In the genomic region with DNA sequence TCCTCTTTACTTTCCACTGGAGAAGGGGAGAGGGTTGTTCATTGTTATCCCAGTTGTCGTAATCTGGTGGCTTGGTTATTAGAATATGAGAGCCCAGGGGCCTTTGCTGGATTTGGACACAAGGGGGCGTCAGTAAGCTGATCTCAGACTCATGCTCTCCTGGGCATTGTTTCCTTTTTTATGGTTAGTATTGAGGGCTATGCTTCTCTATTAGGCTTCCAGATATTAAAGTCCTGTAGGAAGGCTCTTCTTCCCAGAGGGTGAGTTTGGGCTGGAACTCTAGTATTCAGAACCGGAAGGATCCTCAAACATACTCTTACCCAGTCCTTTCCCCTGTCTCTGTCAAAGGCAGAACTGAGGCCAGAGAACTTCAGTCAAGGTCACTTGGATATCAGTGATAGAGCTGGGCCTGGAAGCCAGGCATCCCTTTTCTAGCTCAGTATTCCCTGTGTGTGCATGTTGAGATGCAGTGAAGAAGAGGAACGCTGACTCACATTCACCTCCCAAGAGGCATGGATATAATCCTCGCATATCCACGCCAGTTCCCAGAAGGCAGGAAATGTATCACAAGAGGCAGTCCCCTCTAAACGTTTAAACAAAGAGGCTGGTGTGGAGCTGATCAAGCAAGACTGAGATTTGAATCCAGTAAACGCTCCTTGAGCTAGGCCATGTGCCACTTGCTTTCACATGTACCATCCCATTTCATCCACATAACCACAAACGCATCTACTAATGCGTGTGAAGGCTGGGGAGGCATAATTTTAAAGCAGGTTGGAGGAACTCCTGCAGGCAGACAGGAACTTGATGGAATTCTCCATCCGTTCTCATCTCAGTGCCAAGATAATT, we compare ENCODE assay signal across 8 cellular contexts. TPM values are rescaled to one million over a fixed set of nuclear protein-coding genes. Genes with fewer than 3 reads are reported as not detected.
DNase-seq lines count a peak whose midpoint lies in the region; ATAC-seq and TF ChIP-seq lines count a peak whose summit lies in the region.

No MANE protein-coding gene starts in this region.

- no peaks in the 10 kb centered on the region for H3K9me2 ChIP-seq in Loucy (replicated peaks; ENCODE audit: low read depth, low read length)

- intact Hi-C loops in adrenal gland (cut with DNase I) (loop anchor here in 1 of 2 donors (5.0 kb wide), 1 partner anchor 258 kb away; no protein-coding TSS in a partner anchor), left ventricle myocardium superior (cut with micrococcal nuclease) (loop anchor here (5.0 kb wide), 1 partner anchor 258 kb away; no protein-coding TSS in a partner anchor)

- H3K9ac ChIP-seq in DND-41 (ENCODE audit: low read depth, low read length) = no peak overlapping the region
- no peak overlapping the region for H3K9ac ChIP-seq in Loucy (ENCODE audit: low read depth, low read length, poor library complexity, severe bottlenecking)

- TF ChIP-seq CTCF in DND-41 (IDR thresholded peaks at IDR 0.05; ENCODE audit: borderline replicate concordance, extremely low read depth, low read length, poor library complexity, severe bottlenecking) (peak; percentile 92), Loucy (conservative IDR thresholded peaks at IDR 0.05; ENCODE audit: low read length) (peak; percentile 96), adrenal gland (IDR thresholded peaks at IDR 0.05) (peak; percentile 76 to 88 (median 80))

- H2AFZ ChIP-seq in DND-41 (ENCODE audit: low read depth, low read length) = no peak overlapping the region
- H2AFZ ChIP-seq in Loucy (ENCODE audit: low read length) = no peak overlapping the region

- WGBS in adrenal gland, 4 donors = 53 to 63% (median 56%) methylated on average over 11 of the region's 11 CpGs

- TF ChIP-seq POLR2A in adrenal gland (IDR thresholded peaks at IDR 0.05) = no peak

- DNase-seq in DND-41 (peak; percentile 60), adrenal gland (peak; percentile 60 to 92 (median 75)), left ventricle myocardium superior (peak; percentile 71), renal cortical epithelial cell (ENCODE audit: low read depth) (peak; percentile 50)

- H3K27ac ChIP-seq in DND-41 (ENCODE audit: low read length) = no peak overlapping the region
- peak overlapping the region in 2 of 5 donors; percentile 29 to 46 for H3K27ac ChIP-seq in adrenal gland

- ATAC-seq in DND-41 (ENCODE audit: insufficient read depth, low read depth) (peak; percentile 78), SK-N-SH treated with all-trans-retinoic acid at 6 μM for 48 hours (peak; percentile 91), left ventricle myocardium superior (peak; percentile 57), HG03280 (IDR thresholded peaks at IDR 0.05; ENCODE audit: unreplicated experiment) (no peak), GM21515 (IDR thresholded peaks at IDR 0.05; ENCODE audit: unreplicated experiment) (no peak)

- no peaks in the 10 kb centered on the region for H3K9me3 ChIP-seq in DND-41 (ENCODE audit: insufficient read depth, low read length, severe bottlenecking)
- H3K9me3 ChIP-seq in Loucy (ENCODE audit: insufficient read depth, low read depth, low read length) = no peaks in the 10 kb centered on the region
- H3K9me3 ChIP-seq in adrenal gland (replicated peaks in 1 of 3) = no peaks in the 10 kb centered on the region

- H3F3A ChIP-seq in Loucy (ENCODE audit: low read depth) = no peaks in the 10 kb centered on the region

- H3K4me1 ChIP-seq in DND-41 (ENCODE audit: insufficient read depth, low read length) = no peaks in the 10 kb centered on the region
- H3K4me1 ChIP-seq in Loucy (ENCODE audit: insufficient read depth, low read length, poor library complexity, severe bottlenecking) = no peaks in the 10 kb centered on the region
- H3K4me1 ChIP-seq in adrenal gland (replicated peaks in 1 of 2) = peaks cover 0 to 14% of the 10 kb centered on the region in 2 donors

- H3K4me2 ChIP-seq in DND-41 (ENCODE audit: insufficient read depth, low read length) (no peak overlapping the region), Loucy (ENCODE audit: low read depth, low read length, poor library complexity, severe bottlenecking) (no peak overlapping the region)

- H3K36me3 ChIP-seq in DND-41 (ENCODE audit: insufficient read depth, low read length) (peaks cover 84% of the 10 kb centered on the region), Loucy (ENCODE audit: insufficient read depth, low read length) (peaks cover 27% of the 10 kb centered on the region; the same call in 1 of the 2 replicates), adrenal gland (replicated peaks in 1 of 2) (peaks cover 0 to 72% of the 10 kb centered on the region in 2 donors)

- H4K20me1 ChIP-seq in DND-41 (ENCODE audit: insufficient read depth, low read length) (no peaks in the 10 kb centered on the region), Loucy (ENCODE audit: insufficient read depth, low read length, poor library complexity, severe bottlenecking) (no peaks in the 10 kb centered on the region)

- H3K27me3 ChIP-seq in DND-41 (ENCODE audit: insufficient read depth, low read length, poor library complexity) (no peaks in the 10 kb centered on the region), Loucy (ENCODE audit: insufficient read depth, low read length, poor library complexity, severe bottlenecking) (no peaks in the 10 kb centered on the region), adrenal gland (no peaks in the 10 kb centered on the region)

- no peaks in the 10 kb centered on the region for H3K79me2 ChIP-seq in DND-41 (ENCODE audit: insufficient read depth, low read length)
- H3K79me2 ChIP-seq in Loucy (ENCODE audit: insufficient read depth, low read length) = no peaks in the 10 kb centered on the region

- H3K4me3 ChIP-seq in DND-41 (ENCODE audit: low read depth in 1 of 2, low read length in 2 of 2) = no peak overlapping the region
- H3K4me3 ChIP-seq in Loucy (ENCODE audit: low read length, poor library complexity, severe bottlenecking) = no peak overlapping the region
- no peak overlapping the region for H3K4me3 ChIP-seq in adrenal gland

TF ChIP-seq in SK-N-SH treated with all-trans-retinoic acid at 6 μM for 48 hours, 23 proteins besides CTCF, POLR2A, EP300 and RAD21:
- TF ChIP-seq SNAI2 (CRISPR knock-in tag; IDR thresholded peaks at IDR 0.05) (no peak), ZFP3 (CRISPR knock-in tag; IDR thresholded peaks at IDR 0.05) (no peak), ZNF70 (CRISPR knock-in tag; IDR thresholded peaks at IDR 0.05) (peak; percentile 9; the same call in 1 of the 2 replicates)

RNA-seq across cellular contexts. Expression of a gene that starts 41.6 kb away (rescaled TPM):
- total RNA-seq in adrenal gland (10 to 100 TPM; 34.3 to 79.5 (median 41.0) TPM), left ventricle myocardium superior (58.1 TPM), renal cortical epithelial cell (63.2 and 78.4 TPM in 2 replicates)
- 10 to 100 TPM; 16.0 to 25.3 (median 18.4) TPM for polyA plus RNA-seq in adrenal gland

RNA-seq across cellular contexts. Expression of a gene that starts 41.9 kb away (rescaled TPM):
- total RNA-seq in adrenal gland = 10 to 100 TPM; 36.5 to 77.8 (median 63.4) TPM
- polyA plus RNA-seq in adrenal gland = 10 to 100 TPM; 21.6 to 57.5 (median 24.3) TPM
- total RNA-seq in left ventricle myocardium superior = 29.8 TPM
- 54.0 and 58.3 TPM in 2 replicates for total RNA-seq in renal cortical epithelial cell

RNA-seq across cellular contexts. Expression of a gene that starts 54.3 kb away (rescaled TPM):
- total RNA-seq in adrenal gland (100 to 1,000 TPM in 3 of 8 donors, 10 to 100 TPM in 5; 74.2 to 238 (median 89.0) TPM), left ventricle myocardium superior (55.1 TPM), renal cortical epithelial cell (16.2 and 34.4 TPM in 2 replicates)
- polyA plus RNA-seq in adrenal gland = 100 to 1,000 TPM in 1 of 3 donors, 10 to 100 TPM in 2; 52.3 to 119 (median 84.0) TPM

RNA-seq across cellular contexts. Expression of a gene that starts 54.6 kb away (rescaled TPM):
- total RNA-seq in adrenal gland = 100 to 1,000 TPM in 1 of 8 donors, 10 to 100 TPM in 7; 10.8 to 194 (median 19.1) TPM
- polyA plus RNA-seq in adrenal gland = 10 to 100 TPM; 35.0 to 73.6 (median 39.1) TPM
- total RNA-seq in left ventricle myocardium superior = 9.7 TPM
- total RNA-seq in renal cortical epithelial cell = 24.3 and 28.8 TPM in 2 replicates

Comparison
In these comparisons a context has a peak if more than half of its experiments do, and no peak if none do; other contexts are left out.
1. ATAC-seq: peak in DND-41 (single experiment), SK-N-SH treated with all-trans-retinoic acid at 6 μM for 48 hours (single experiment) and left ventricle myocardium superior (single experiment); none in HG03280 (single experiment) and GM21515 (single experiment).
2. Peak in every context shown above with its lines, with median percentiles within 50 percentile points of each other: DNase-seq and CTCF ChIP-seq.